In the genomic region with DNA sequence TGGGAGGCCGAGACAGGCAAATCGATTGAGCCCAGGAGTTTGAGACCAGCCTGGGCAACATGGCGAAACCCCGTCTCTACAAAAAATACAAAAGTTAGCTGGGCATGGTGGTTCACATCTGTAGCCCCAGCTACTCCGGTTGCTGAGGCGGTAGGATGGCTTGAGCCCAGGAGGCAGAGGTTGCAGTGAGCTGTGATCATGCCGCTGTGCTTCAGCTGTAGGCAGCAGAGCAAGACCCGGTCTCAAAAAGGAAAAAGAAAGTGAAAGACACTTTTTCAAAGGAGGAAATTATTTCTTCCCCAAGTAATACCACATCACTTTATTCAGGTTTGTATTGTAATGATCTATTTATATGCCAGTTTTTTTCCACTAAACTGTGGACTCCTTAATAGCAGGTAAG, we compare ENCODE assay signal across 9 cellular contexts. TPM values are rescaled to one million over a fixed set of nuclear protein-coding genes. Genes with fewer than 3 reads are reported as not detected.
DNase-seq lines count a peak whose midpoint lies in the region; ATAC-seq and TF ChIP-seq lines count a peak whose summit lies in the region.
"Had no signal": no experiment of that assay in that cellular context is flagged by ENCODE, and none has a peak within 500 bp of the region (broad histone marks: within the 10 kb centered on the region; RNA-seq: fewer than 3 reads in every experiment).

No MANE protein-coding gene starts in this region.

- H3K9me2 ChIP-seq in GM23338 (ENCODE audit: insufficient read depth), result no peaks in the 10 kb centered on the region
- no peaks in the 10 kb centered on the region for H3K9me2 ChIP-seq in OCI-LY1 (ENCODE audit: low read depth, low read length)

- peak overlapping the region; percentile 56; the same call in 1 of the 2 replicates for H2AFZ ChIP-seq in GM23338
- no peak overlapping the region for H2AFZ ChIP-seq in OCI-LY1 (ENCODE audit: low read length)
- no peak overlapping the region for H2AFZ ChIP-seq in osteoblast (ENCODE audit: low read length)

- peak overlapping the region; percentile 42 for H3K9ac ChIP-seq in OCI-LY1 (ENCODE audit: low read length)

- H3K27ac Mint-ChIP-seq in GM23338, result no peak overlapping the region
- peak overlapping the region; percentile 77 for H3K27ac Mint-ChIP-seq in activated naive CD8-positive, alpha-beta T cell treated with anti-CD3 and anti-CD28 coated beads, Interleukin-2, amount 50 U/mL, for 24 hours

- H3K9me3 ChIP-seq in OCI-LY1 (ENCODE audit: low read length) (no peaks in the 10 kb centered on the region), osteoblast (ENCODE audit: low read depth, low read length) (no peaks in the 10 kb centered on the region)

- peaks cover 2% of the 10 kb centered on the region for H3K27me3 Mint-ChIP-seq in GM23338 (ENCODE audit: insufficient read depth, low read depth, poor library complexity)
- no peaks in the 10 kb centered on the region for H3K27me3 Mint-ChIP-seq in activated naive CD8-positive, alpha-beta T cell treated with anti-CD3 and anti-CD28 coated beads, Interleukin-2, amount 50 U/mL, for 24 hours

- DNase-seq in GM12865 (ENCODE audit: low read depth) (peak; percentile 89), GM23338 (ENCODE audit: low spot score) (no peak), NCI-H1092 treated with DMSO at 0.1 percent for 48 hours (lab: John Stamatoyannopoulos, UW) (no peak), osteoblast (ENCODE audit: insufficient read length, low spot score, missing footprints) (no peak), HuH-7 (ENCODE audit: low spot score) (no peak), AG08396 (ENCODE audit: low spot score) (no peak)
- peak; percentile 22 for DNase-seq in activated naive CD8-positive, alpha-beta T cell treated with anti-CD3 and anti-CD28 coated beads, Interleukin-2, amount 50 U/mL, for 24 hours

- H3K27me3 ChIP-seq in GM23338 (ENCODE audit: insufficient read depth) (no peaks in the 10 kb centered on the region), OCI-LY1 (ENCODE audit: insufficient read depth, low read length) (no peaks in the 10 kb centered on the region), osteoblast (ENCODE audit: insufficient read depth, low read length) (no peaks in the 10 kb centered on the region)

- H3K36me3 ChIP-seq in GM23338 (ENCODE audit: insufficient read depth), result no peaks in the 10 kb centered on the region
- no peaks in the 10 kb centered on the region for H3K36me3 ChIP-seq in OCI-LY1 (ENCODE audit: insufficient read depth, low read length)
- H3K36me3 ChIP-seq in osteoblast (ENCODE audit: insufficient read depth, low read length), result no peaks in the 10 kb centered on the region

- no peaks in the 10 kb centered on the region for H3K9me3 Mint-ChIP-seq in GM23338
- H3K9me3 Mint-ChIP-seq in activated naive CD8-positive, alpha-beta T cell treated with anti-CD3 and anti-CD28 coated beads, Interleukin-2, amount 50 U/mL, for 24 hours, result no peaks in the 10 kb centered on the region

- H3K27ac ChIP-seq in GM23338 (ENCODE audit: low read depth) (no peak overlapping the region), OCI-LY1 (ENCODE audit: low read depth, low read length, poor library complexity, severe bottlenecking) (peak overlapping the region; percentile 97), osteoblast (ENCODE audit: low read depth, low read length) (no peak overlapping the region)

- TF ChIP-seq CTCF in GM12865 (IDR thresholded peaks at IDR 0.05; ENCODE audit: insufficient read depth, low read depth, low read length, missing control alignments) (no peak), GM23338 (conservative IDR thresholded peaks at IDR 0.05; ENCODE audit: low read depth in 2 of 2) (no peak), OCI-LY1 (IDR thresholded peaks at IDR 0.05; ENCODE audit: low read length) (no peak), osteoblast (IDR thresholded peaks at IDR 0.05; ENCODE audit: extremely low read depth, low read depth, low read length) (no peak)

- ATAC-seq in GM23338, result no peak
- ATAC-seq in activated naive CD8-positive, alpha-beta T cell treated with anti-CD3 and anti-CD28 coated beads, Interleukin-2, amount 50 U/mL, for 24 hours, result peak; percentile 86

- H3K4me3 ChIP-seq in GM12865 (ENCODE audit: low read depth, low read length) (peak overlapping the region; percentile 60), GM23338 (no peak overlapping the region), OCI-LY1 (ENCODE audit: low read depth, low read length, poor library complexity, severe bottlenecking) (peak overlapping the region; percentile 32), osteoblast (ENCODE audit: insufficient read depth, low read length) (no peak overlapping the region)

- H3F3A ChIP-seq in GM23338 (replicated peaks; ENCODE audit: low read depth) (no peaks in the 10 kb centered on the region), OCI-LY1 (ENCODE audit: insufficient read depth, low read length) (0 out of 2 replicates have a peak, but pooled peaks cover 16% of the 10 kb centered on the region)

- H3K4me2 ChIP-seq in GM23338 (no peak overlapping the region), OCI-LY1 (ENCODE audit: low read length) (peak overlapping the region; percentile 63), osteoblast (ENCODE audit: insufficient read depth, low read length) (no peak overlapping the region)

- H3K79me2 ChIP-seq in GM23338 (replicated peaks; ENCODE audit: insufficient read depth) (no peaks in the 10 kb centered on the region), OCI-LY1 (ENCODE audit: insufficient read depth, low read length) (no peaks in the 10 kb centered on the region), osteoblast (ENCODE audit: insufficient read depth, low read length) (no peaks in the 10 kb centered on the region)

- no peaks in the 10 kb centered on the region for H3K36me3 Mint-ChIP-seq in GM23338 (ENCODE audit: low read depth)
- no peaks in the 10 kb centered on the region for H3K36me3 Mint-ChIP-seq in activated naive CD8-positive, alpha-beta T cell treated with anti-CD3 and anti-CD28 coated beads, Interleukin-2, amount 50 U/mL, for 24 hours (ENCODE audit: low read depth)

- H3K4me1 ChIP-seq in GM23338 (ENCODE audit: insufficient read depth) (no peaks in the 10 kb centered on the region), OCI-LY1 (ENCODE audit: insufficient read depth, low read length, severe bottlenecking) (peaks cover 30% of the 10 kb centered on the region), osteoblast (ENCODE audit: insufficient read depth, low read length) (no peaks in the 10 kb centered on the region)

- H3K4me3 Mint-ChIP-seq in GM23338, result no peak overlapping the region
- H3K4me3 Mint-ChIP-seq in activated naive CD8-positive, alpha-beta T cell treated with anti-CD3 and anti-CD28 coated beads, Interleukin-2, amount 50 U/mL, for 24 hours, result peak overlapping the region; percentile 74

- no peaks in the 10 kb centered on the region for H4K20me1 ChIP-seq in GM23338 (replicated peaks; ENCODE audit: insufficient read depth)
- no peaks in the 10 kb centered on the region for H4K20me1 ChIP-seq in OCI-LY1 (ENCODE audit: insufficient read depth, low read length)
- no peaks in the 10 kb centered on the region for H4K20me1 ChIP-seq in osteoblast (ENCODE audit: insufficient read depth, low read length)

- no peaks in the 10 kb centered on the region for H3K4me1 Mint-ChIP-seq in GM23338
- peaks cover 13% of the 10 kb centered on the region for H3K4me1 Mint-ChIP-seq in activated naive CD8-positive, alpha-beta T cell treated with anti-CD3 and anti-CD28 coated beads, Interleukin-2, amount 50 U/mL, for 24 hours

RNA-seq across cellular contexts. Expression of a gene that starts 35.7 kb away (rescaled TPM):
- 15.2 and 27.3 TPM in 2 replicates for total RNA-seq in GM23338 (2014; rRNA removed; shearing (Covaris generic))
- polyA plus RNA-seq in GM23338 (2016; fragmentation: Nextera tagmentation; extraction: Ambion mirVana), result 8.1 and 9.4 TPM in 2 replicates
- 4.7 and 5.1 TPM in 2 replicates for total RNA-seq in osteoblast

RNA-seq across cellular contexts. Expression of a gene that starts 56.8 kb away (rescaled TPM):
- total RNA-seq in GM23338 (2014; rRNA removed; shearing (Covaris generic)), result not detected in 2 replicates
- polyA plus RNA-seq in GM23338 (2016; fragmentation: Nextera tagmentation; extraction: Ambion mirVana), result not detected in 2 replicates
- not detected in 2 replicates for total RNA-seq in osteoblast
- total RNA-seq: pulmonary artery endothelial cell had no signal

Comparison
In these comparisons a context has a peak if more than half of its experiments do, and no peak if none do; other contexts are left out.
1. DNase-seq: peak in GM12865 (single experiment) and activated naive CD8-positive, alpha-beta T cell treated with anti-CD3 and anti-CD28 coated beads, Interleukin-2, amount 50 U/mL, for 24 hours (single experiment); none in GM23338 (single experiment), NCI-H1092 treated with DMSO at 0.1 percent for 48 hours (single experiment), osteoblast (single experiment), HuH-7 (single experiment) and AG08396 (single experiment).
2. H3K4me3 ChIP-seq: peak in GM12865 (single experiment) and OCI-LY1 (single experiment); none in GM23338 (single experiment) and osteoblast (single experiment).